ENCODE assay signal across 15 cellular contexts in the genomic region with DNA sequence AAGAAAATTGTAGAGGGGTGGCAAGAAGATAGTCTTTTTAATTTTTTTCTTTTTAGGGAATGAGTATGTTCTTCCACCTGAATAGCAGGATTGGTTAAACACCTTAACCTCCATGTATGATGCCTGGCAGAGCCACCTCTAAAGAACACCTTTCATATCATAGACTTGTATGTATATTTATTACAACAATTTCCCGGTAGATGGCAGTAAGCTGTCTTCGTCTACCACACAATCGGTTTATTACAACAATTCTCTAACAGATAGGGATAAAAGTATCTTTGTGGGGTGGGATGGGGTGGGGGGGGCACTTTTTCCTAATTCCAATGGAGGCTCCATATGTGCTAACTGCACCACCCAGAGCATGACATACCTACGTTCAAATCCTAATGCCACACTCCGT.
DNase-seq lines count a peak whose midpoint lies in the region; ATAC-seq, FAIRE-seq and TF ChIP-seq lines count a peak whose summit lies in the region.
"Had no signal": no experiment of that assay in that cellular context is flagged by ENCODE, and none has a peak within 500 bp of the region (broad histone marks: within the 10 kb centered on the region; RNA-seq: fewer than 3 reads in every experiment).

No MANE protein-coding gene starts in this region.

- no peak for FAIRE-seq in HTR-8/SVneo (lab: Jason Lieb, UNC)
- FAIRE-seq: endometrium had no signal

- DNase-seq in HTR-8/SVneo (ENCODE audit: insufficient read length, low spot score) (peak; percentile 14), SK-N-MC (ENCODE audit: low read depth, low spot score) (no peak), hepatocyte (ENCODE audit: low spot score) (no peak), SKM-1 (lab: John Stamatoyannopoulos, UW; ENCODE audit: unreplicated experiment) (no peak), NCI-H1694 (lab: John Stamatoyannopoulos, UW) (no peak), T-helper 9 cell (no peak)
- no peak for DNase-seq in CD8-positive, alpha-beta T cell
- DNase-seq: NCI-H1417 treated with DMSO at 0.1 percent for 48 hours; sigmoid colon; stimulated activated naive CD8-positive, alpha-beta T cell treated with anti-CD3 and anti-CD28 coated beads, Interleukin-15, amount 100 ng/mL, for 72 hours had no signal

- no peak for ATAC-seq in CD8-positive, alpha-beta T cell
- ATAC-seq: stimulated activated naive CD8-positive, alpha-beta T cell treated with anti-CD3 and anti-CD28 coated beads, Interleukin-15, amount 100 ng/mL, for 72 hours had no signal

- POLR2A ChIA-PET in CD8-positive, alpha-beta T cell (lab: Charles Lee), result no interaction called here

- CTCF ChIA-PET in CD8-positive, alpha-beta T cell (lab: Charles Lee), result no interaction called here

- H3K4me3 Mint-ChIP-seq in CD8-positive, alpha-beta T cell, result no peak overlapping the region
- H3K4me3 Mint-ChIP-seq: activated naive CD8-positive, alpha-beta T cell; nephron; stimulated activated naive CD8-positive, alpha-beta T cell treated with anti-CD3 and anti-CD28 coated beads, Interleukin-15, amount 100 ng/mL, for 72 hours had no signal

- H2AFZ ChIP-seq in hepatocyte, result no peak overlapping the region

- peak; percentile 44 for TF ChIP-seq CTCF in C4-2B (conservative IDR thresholded peaks at IDR 0.05)
- TF ChIP-seq CTCF in hepatocyte (IDR thresholded peaks at IDR 0.05; ENCODE audit: poor library complexity), result peak; percentile 3
- TF ChIP-seq CTCF in CD8-positive, alpha-beta T cell (IDR thresholded peaks at IDR 0.05), result no peak

- no peaks in the 10 kb centered on the region for H3K36me3 Mint-ChIP-seq in CD8-positive, alpha-beta T cell
- H3K36me3 Mint-ChIP-seq: activated naive CD8-positive, alpha-beta T cell had no signal

- H3K4me2 ChIP-seq in hepatocyte, result no peak overlapping the region

- no peaks in the 10 kb centered on the region for H4K20me1 ChIP-seq in hepatocyte (ENCODE audit: insufficient read depth, poor library complexity, severe bottlenecking)

- intact Hi-C loops in CD8-positive, alpha-beta T cell (cut with DNase I, micrococcal nuclease), result no loop called here

- H3K4me1 ChIP-seq in hepatocyte (ENCODE audit: insufficient read depth), result no peaks in the 10 kb centered on the region
- no peaks in the 10 kb centered on the region for H3K4me1 ChIP-seq in CD8-positive, alpha-beta T cell (ENCODE audit: insufficient read depth, low read length)
- H3K4me1 ChIP-seq: sigmoid colon had no signal

- no peak overlapping the region for H3K9ac ChIP-seq in SK-N-MC (ENCODE audit: insufficient read length)

- no peaks in the 10 kb centered on the region for H3K36me3 ChIP-seq in SK-N-MC (ENCODE audit: insufficient read depth, low read length)
- H3K36me3 ChIP-seq in hepatocyte (replicated peaks; ENCODE audit: insufficient read depth, low read depth), result no peaks in the 10 kb centered on the region
- no peaks in the 10 kb centered on the region for H3K36me3 ChIP-seq in CD8-positive, alpha-beta T cell (ENCODE audit: insufficient read depth, low read length)
- H3K36me3 ChIP-seq: cardiac muscle cell, sigmoid colon had no signal

- H3K9me3 Mint-ChIP-seq in CD8-positive, alpha-beta T cell, result no peaks in the 10 kb centered on the region
- H3K9me3 Mint-ChIP-seq: nephron; stimulated activated naive CD8-positive, alpha-beta T cell treated with anti-CD3 and anti-CD28 coated beads, Interleukin-15, amount 100 ng/mL, for 72 hours had no signal

- H3K27ac ChIP-seq in C4-2B (no peak overlapping the region), SK-N-MC (peak overlapping the region; percentile 90), hepatocyte (no peak overlapping the region)
- no peak overlapping the region for H3K27ac ChIP-seq in CD8-positive, alpha-beta T cell (ENCODE audit: low read depth, low read length)
- H3K27ac ChIP-seq: cardiac muscle cell, sigmoid colon had no signal

- no peak overlapping the region for H3K4me3 ChIP-seq in SK-N-MC
- H3K4me3 ChIP-seq in hepatocyte, result no peak overlapping the region
- H3K4me3 ChIP-seq in CD8-positive, alpha-beta T cell (ENCODE audit: low read depth, low read length), result no peak overlapping the region
- H3K4me3 ChIP-seq: cardiac muscle cell, sigmoid colon had no signal

- H3K9me3 ChIP-seq in SK-N-MC (ENCODE audit: low read depth, low read length) (no peaks in the 10 kb centered on the region), hepatocyte (ENCODE audit: low read depth) (no peaks in the 10 kb centered on the region)
- no peaks in the 10 kb centered on the region for H3K9me3 ChIP-seq in CD8-positive, alpha-beta T cell (ENCODE audit: low read length)
- H3K9me3 ChIP-seq: sigmoid colon had no signal

- no peaks in the 10 kb centered on the region for H3K79me2 ChIP-seq in hepatocyte

- no peaks in the 10 kb centered on the region for H3K27me3 Mint-ChIP-seq in CD8-positive, alpha-beta T cell (ENCODE audit: low read depth)
- H3K27me3 Mint-ChIP-seq: activated naive CD8-positive, alpha-beta T cell had no signal

- no peaks in the 10 kb centered on the region for H3K4me1 Mint-ChIP-seq in CD8-positive, alpha-beta T cell (ENCODE audit: low read depth)
- H3K4me1 Mint-ChIP-seq: stimulated activated naive CD8-positive, alpha-beta T cell treated with anti-CD3 and anti-CD28 coated beads, Interleukin-15, amount 100 ng/mL, for 72 hours had no signal

- H3K27ac Mint-ChIP-seq in CD8-positive, alpha-beta T cell, result no peak overlapping the region
- H3K27ac Mint-ChIP-seq: activated naive CD8-positive, alpha-beta T cell had no signal

- H3K9me2 ChIP-seq in hepatocyte (replicated peaks; ENCODE audit: insufficient read depth), result no peaks in the 10 kb centered on the region

- no peaks in the 10 kb centered on the region for H3K27me3 ChIP-seq in hepatocyte
- H3K27me3 ChIP-seq in CD8-positive, alpha-beta T cell (ENCODE audit: insufficient read depth, low read length), result no peaks in the 10 kb centered on the region
- H3K27me3 ChIP-seq: cardiac muscle cell, sigmoid colon had no signal

- WGBS in hepatocyte (ENCODE audit: low lambda C conversion rate, missing lambda C conversion rate), result 90% methylated on average over 5 of the region's 5 CpGs
